Comparison of ENCODE assay signal across 9 cellular contexts in the genomic region with DNA sequence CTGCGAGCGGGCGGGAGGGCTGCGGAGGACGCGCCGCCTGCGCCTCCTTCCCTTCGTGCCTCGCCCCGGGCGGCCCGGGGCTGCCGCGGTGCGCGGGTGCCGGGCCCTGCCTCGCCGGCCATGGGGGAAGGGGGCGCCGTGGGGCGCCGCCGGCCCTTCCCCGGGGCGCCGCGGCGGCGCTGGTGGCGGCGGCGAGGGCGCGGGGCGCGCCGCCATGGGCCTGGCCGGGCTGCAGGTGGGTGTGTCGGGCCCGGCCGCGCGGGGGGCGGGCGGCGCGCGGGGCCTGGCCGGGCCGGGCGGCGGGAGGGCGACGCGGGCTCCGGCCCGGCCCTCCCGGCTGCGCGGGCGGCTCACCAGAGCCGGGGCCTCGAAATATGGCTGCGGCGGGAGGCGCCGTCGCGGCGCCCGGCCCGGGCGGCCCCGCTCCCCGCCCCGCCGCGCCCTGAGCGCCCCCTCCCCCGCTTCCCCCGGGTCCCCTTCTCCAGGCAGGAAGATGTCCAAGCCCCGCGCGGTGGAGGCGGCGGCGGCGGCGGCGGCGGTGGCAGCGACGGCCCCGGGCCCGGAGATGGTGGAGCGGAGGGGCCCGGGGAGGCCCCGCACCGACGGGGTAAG. TPM values are rescaled to one million over a fixed set of nuclear protein-coding genes. Genes with fewer than 3 reads are reported as not detected.
DNase-seq lines count a peak whose midpoint lies in the region; ATAC-seq, FAIRE-seq and TF ChIP-seq lines count a peak whose summit lies in the region.
"Had no signal": no experiment of that assay in that cellular context is flagged by ENCODE, and none has a peak within 500 bp of the region (broad histone marks: within the 10 kb centered on the region; RNA-seq: fewer than 3 reads in every experiment).

No MANE protein-coding gene starts in this region.

- TF ChIP-seq POLR2A in endothelial cell of umbilical vein (IDR thresholded peaks at IDR 0.05; ENCODE audit: low read depth, low read length): peak; percentile 37

- peaks cover 61% of the 10 kb centered on the region for H3K79me2 ChIP-seq in endothelial cell of umbilical vein (ENCODE audit: control insufficient read depth, insufficient read depth, low read length)

- dilution Hi-C loops in endothelial cell of umbilical vein (cut with MboI; ENCODE audit: extremely low pct_ligation_motif_present, low sequenced_read_pairs): no loop called here

- no peak for TF ChIP-seq CTCF in endothelial cell of umbilical vein (IDR thresholded peaks at IDR 0.05; ENCODE audit: extremely low read depth in 1 of 2, insufficient read depth in 1 of 2, low read depth in 1 of 2, low read length in 2 of 2)
- TF ChIP-seq CTCF in psoas muscle (IDR thresholded peaks at IDR 0.05): no peak

- no peaks in the 10 kb centered on the region for H3K9me1 ChIP-seq in endothelial cell of umbilical vein (replicated peaks; ENCODE audit: control insufficient read depth, extremely low read depth, insufficient read depth, low read length)

- no peak for FAIRE-seq in endothelial cell of umbilical vein (lab: Jason Lieb, UNC)

- DNase-seq in endothelial cell of umbilical vein (ENCODE audit: low read depth, low spot score): no peak
- peak in 1 of 2 donors; percentile 37 for DNase-seq in psoas muscle
- no peak for DNase-seq in activated T-helper 2 cell treated with anti-CD3 and anti-CD28 coated beads, Interferon-gamma antibody, Interleukin-2, Interleukin-4, amounts not matched to agents 10 μg/mL and 5 μg/mL and 100 μg/mL, durations not matched to agents 14 hours and 24 hours and 36 hours (ENCODE audit: low spot score)
- DNase-seq in NCI-H345 treated with DMSO at 0.1 percent for 48 hours (lab: John Stamatoyannopoulos, UW; ENCODE audit: unreplicated experiment): no peak
- DNase-seq in GF-D8 (lab: John Stamatoyannopoulos, UW): no peak

- H3K27ac ChIP-seq in endothelial cell of umbilical vein (ENCODE audit: insufficient read depth, low read depth, low read length) (no peak overlapping the region), psoas muscle (peak overlapping the region; percentile 91)

- peak overlapping the region; percentile 46 to 69 (median 67) for H3K4me3 ChIP-seq in endothelial cell of umbilical vein (replicated peaks in 1 of 3; ENCODE audit: insufficient read depth in 1 of 3, low read depth in 1 of 3, low read length in 3 of 3)
- peak overlapping the region; percentile 73 for H3K4me3 ChIP-seq in psoas muscle

- H3K4me3 Mint-ChIP-seq in activated T-helper 2 cell treated with anti-CD3 and anti-CD28 coated beads, Interferon-gamma antibody, Interleukin-2, Interleukin-4, amounts not matched to agents 10 μg/mL and 5 μg/mL and 100 μg/mL, durations not matched to agents 14 hours and 24 hours and 36 hours (ENCODE audit: low read depth): no peak overlapping the region

- 0 to 5% (median 0%) methylated on average over 2 to 81 of the region's 102 CpGs for WGBS in psoas muscle, 3 donors

- H3K9ac ChIP-seq in endothelial cell of umbilical vein (replicated peaks; ENCODE audit: extremely low read depth, insufficient read depth, low read length): peak overlapping the region; percentile 66

- H3K9me3 ChIP-seq in endothelial cell of umbilical vein (replicated peaks; ENCODE audit: control insufficient read depth, insufficient read depth, low read length): no peaks in the 10 kb centered on the region
- H3K9me3 ChIP-seq in psoas muscle: no peaks in the 10 kb centered on the region

- no peaks in the 10 kb centered on the region for H3K9me3 Mint-ChIP-seq in activated T-helper 2 cell treated with anti-CD3 and anti-CD28 coated beads, Interferon-gamma antibody, Interleukin-2, Interleukin-4, amounts not matched to agents 10 μg/mL and 5 μg/mL and 100 μg/mL, durations not matched to agents 14 hours and 24 hours and 36 hours
- H3K9me3 Mint-ChIP-seq: T-cell had no signal

- no peak overlapping the region for H2AFZ ChIP-seq in endothelial cell of umbilical vein (ENCODE audit: low read depth, low read length)

- no peak overlapping the region for H3K4me2 ChIP-seq in endothelial cell of umbilical vein (ENCODE audit: insufficient read depth, low read length)

- H3K36me3 ChIP-seq in endothelial cell of umbilical vein (ENCODE audit: control insufficient read depth in 2 of 2, extremely low read depth in 1 of 2, insufficient read depth in 2 of 2, low read length in 2 of 2) (peaks cover 8 to 11% of the 10 kb centered on the region in 2 experiments), psoas muscle (ENCODE audit: insufficient read depth in 1 of 2, low read depth in 1 of 2) (peaks cover 0 to 38% of the 10 kb centered on the region in 2 donors)

- peaks cover 38% of the 10 kb centered on the region for H3K36me3 Mint-ChIP-seq in activated T-helper 2 cell treated with anti-CD3 and anti-CD28 coated beads, Interferon-gamma antibody, Interleukin-2, Interleukin-4, amounts not matched to agents 10 μg/mL and 5 μg/mL and 100 μg/mL, durations not matched to agents 14 hours and 24 hours and 36 hours (ENCODE audit: low read depth)

- H3K27me3 ChIP-seq in endothelial cell of umbilical vein (ENCODE audit: control insufficient read depth in 2 of 2, insufficient read depth in 2 of 2, low read length in 2 of 2) (no peaks in the 10 kb centered on the region), psoas muscle (ENCODE audit: insufficient read depth in 3 of 3, low read length in 2 of 3) (no peaks in the 10 kb centered on the region)

- POLR2A ChIA-PET in endothelial cell of umbilical vein (lab: Charles Lee): no interaction called here

- intact Hi-C loops in endothelial cell of umbilical vein (cut with micrococcal nuclease): loop anchor here (1.0 kb wide), 1 partner anchor 24 kb away; no protein-coding TSS in a partner anchor
- intact Hi-C loops in psoas muscle (cut with DNase I): no loop called here
- intact Hi-C loops in activated T-helper 2 cell treated with anti-CD3 and anti-CD28 coated beads, Interferon-gamma antibody, Interleukin-2, Interleukin-4, amounts not matched to agents 10 μg/mL and 5 μg/mL and 100 μg/mL, durations not matched to agents 14 hours and 24 hours and 36 hours (cut with micrococcal nuclease): loop anchor here (1.0 to 5.0 kb wide), 3 partner anchors 24 to 193 kb away; a partner anchor contains a TSS

- H3K4me1 ChIP-seq in endothelial cell of umbilical vein (ENCODE audit: control insufficient read depth, extremely low read depth, insufficient read depth, low read length): peaks cover 36% of the 10 kb centered on the region
- H3K4me1 ChIP-seq in psoas muscle: peaks cover 45% of the 10 kb centered on the region

- no peaks in the 10 kb centered on the region for H3K27me3 Mint-ChIP-seq in activated T-helper 2 cell treated with anti-CD3 and anti-CD28 coated beads, Interferon-gamma antibody, Interleukin-2, Interleukin-4, amounts not matched to agents 10 μg/mL and 5 μg/mL and 100 μg/mL, durations not matched to agents 14 hours and 24 hours and 36 hours (ENCODE audit: low read depth)
- H3K27me3 Mint-ChIP-seq: T-cell had no signal

- ATAC-seq in GM18511 (IDR thresholded peaks at IDR 0.05; ENCODE audit: unreplicated experiment): peak; percentile 2
- ATAC-seq in HG03342 (IDR thresholded peaks at IDR 0.05; ENCODE audit: unreplicated experiment): peak; percentile 19
- ATAC-seq in psoas muscle: no peak
- no peak for ATAC-seq in HG03442 (IDR thresholded peaks at IDR 0.05; ENCODE audit: unreplicated experiment)

- peaks cover 33% of the 10 kb centered on the region for H3K4me1 Mint-ChIP-seq in activated T-helper 2 cell treated with anti-CD3 and anti-CD28 coated beads, Interferon-gamma antibody, Interleukin-2, Interleukin-4, amounts not matched to agents 10 μg/mL and 5 μg/mL and 100 μg/mL, durations not matched to agents 14 hours and 24 hours and 36 hours (ENCODE audit: low read depth)

- no peak overlapping the region for H3K27ac Mint-ChIP-seq in activated T-helper 2 cell treated with anti-CD3 and anti-CD28 coated beads, Interferon-gamma antibody, Interleukin-2, Interleukin-4, amounts not matched to agents 10 μg/mL and 5 μg/mL and 100 μg/mL, durations not matched to agents 14 hours and 24 hours and 36 hours

- H4K20me1 ChIP-seq in endothelial cell of umbilical vein (replicated peaks; ENCODE audit: control insufficient read depth, extremely low read depth, insufficient read depth, low read length): no peaks in the 10 kb centered on the region

- no TSS peak for BruUV-seq in endothelial cell of umbilical vein (replicated peaks; lab: Mats Ljungman, UMichigan)

- CTCF ChIA-PET in endothelial cell of umbilical vein (lab: Charles Lee): interaction anchor here (1.5 to 1.7 kb wide), 2 partner anchors 23 to 25 kb away, joined by 5 read pairs; no protein-coding TSS in a partner anchor

RNA-seq across cellular contexts. Expression of a gene that starts 5.1 kb away (rescaled TPM):
- total RNA-seq in endothelial cell of umbilical vein: 75.4 and 77.4 TPM in 2 replicates
- polyA plus RNA-seq in endothelial cell of umbilical vein: 22.3 and 26.1 TPM in 2 replicates
- 33.6 and 34.2 TPM in 2 replicates for polyA plus RNA-seq in endothelial cell of umbilical vein (2011; cell fraction: cytosol; rRNA removed)
- 57.6 and 75.5 TPM in 2 replicates for polyA plus RNA-seq in endothelial cell of umbilical vein (2011; cell fraction: nucleus; rRNA removed)
- polyA plus RNA-seq in endothelial cell of umbilical vein (2012): 52.7 and 58.3 TPM in 2 replicates
- polyA minus RNA-seq in endothelial cell of umbilical vein: 22.1 and 25.0 TPM in 2 replicates
- polyA minus RNA-seq in endothelial cell of umbilical vein (2011; cell fraction: cytosol; rRNA and poly(A)+ RNA removed): 26.3 TPM
- 27.6 and 37.4 TPM in 2 replicates for polyA minus RNA-seq in endothelial cell of umbilical vein (2011; cell fraction: nucleus; rRNA and poly(A)+ RNA removed)
- total RNA-seq in psoas muscle: 10 to 100 TPM; 15.6 to 29.0 (median 22.0) TPM
- 10 to 100 TPM; 10.0 to 29.0 (median 17.9) TPM for polyA plus RNA-seq in psoas muscle
- 72.7 and 74.1 TPM in 2 replicates for total RNA-seq in activated T-helper 2 cell treated with anti-CD3 and anti-CD28 coated beads, Interferon-gamma antibody, Interleukin-2, Interleukin-4, amounts not matched to agents 10 μg/mL and 5 μg/mL and 100 μg/mL, durations not matched to agents 14 hours and 24 hours and 36 hours

RNA-seq across cellular contexts. Expression of a gene that starts 24.4 kb away (rescaled TPM):
- total RNA-seq in endothelial cell of umbilical vein (32.5 and 34.2 TPM in 2 replicates), psoas muscle (10 to 100 TPM; 29.3 to 37.5 (median 31.2) TPM)
- polyA plus RNA-seq in endothelial cell of umbilical vein (3.8 and 4.8 TPM in 2 replicates), psoas muscle (10 to 100 TPM in 2 of 3 donors, 1 to 10 TPM in 1; 6.8 to 49.6 (median 15.0) TPM)
- polyA plus RNA-seq in endothelial cell of umbilical vein (2011; cell fraction: cytosol; rRNA removed): 4.8 and 5.0 TPM in 2 replicates
- 8.7 and 10.2 TPM in 2 replicates for polyA plus RNA-seq in endothelial cell of umbilical vein (2011; cell fraction: nucleus; rRNA removed)
- polyA plus RNA-seq in endothelial cell of umbilical vein (2012): 17.1 and 24.4 TPM in 2 replicates
- 18.1 and 21.6 TPM in 2 replicates for polyA minus RNA-seq in endothelial cell of umbilical vein
- polyA minus RNA-seq in endothelial cell of umbilical vein (2011; cell fraction: cytosol; rRNA and poly(A)+ RNA removed): 15.8 TPM
- 10.6 and 14.2 TPM in 2 replicates for polyA minus RNA-seq in endothelial cell of umbilical vein (2011; cell fraction: nucleus; rRNA and poly(A)+ RNA removed)
- total RNA-seq in activated T-helper 2 cell treated with anti-CD3 and anti-CD28 coated beads, Interferon-gamma antibody, Interleukin-2, Interleukin-4, amounts not matched to agents 10 μg/mL and 5 μg/mL and 100 μg/mL, durations not matched to agents 14 hours and 24 hours and 36 hours: 51.1 and 52.2 TPM in 2 replicates

RNA-seq across cellular contexts. Expression of a gene that starts 47.4 kb away (rescaled TPM):
- total RNA-seq in endothelial cell of umbilical vein (4.6 and 7.2 TPM in 2 replicates), psoas muscle (1 to 10 TPM in 3 of 4 donors, under 1 TPM in 1; 0.69 to 1.2 (median 1.1) TPM)
- polyA plus RNA-seq in endothelial cell of umbilical vein (3.0 and 3.3 TPM in 2 replicates), psoas muscle (1 to 10 TPM; 1.1 to 1.6 (median 1.2) TPM)
- 4.7 and 5.1 TPM in 2 replicates for polyA plus RNA-seq in endothelial cell of umbilical vein (2011; cell fraction: cytosol; rRNA removed)
- polyA plus RNA-seq in endothelial cell of umbilical vein (2011; cell fraction: nucleus; rRNA removed): 2.3 and 2.6 TPM in 2 replicates
- 5.0 and 5.1 TPM in 2 replicates for polyA plus RNA-seq in endothelial cell of umbilical vein (2012)
- 1.8 and 2.3 TPM in 2 replicates for polyA minus RNA-seq in endothelial cell of umbilical vein
- 1.4 TPM for polyA minus RNA-seq in endothelial cell of umbilical vein (2011; cell fraction: cytosol; rRNA and poly(A)+ RNA removed)
- 1.2 and 1.6 TPM in 2 replicates for polyA minus RNA-seq in endothelial cell of umbilical vein (2011; cell fraction: nucleus; rRNA and poly(A)+ RNA removed)
- total RNA-seq in activated T-helper 2 cell treated with anti-CD3 and anti-CD28 coated beads, Interferon-gamma antibody, Interleukin-2, Interleukin-4, amounts not matched to agents 10 μg/mL and 5 μg/mL and 100 μg/mL, durations not matched to agents 14 hours and 24 hours and 36 hours: 15.7 and 16.3 TPM in 2 replicates

Comparison
In these comparisons a context has a peak if more than half of its experiments do, and no peak if none do; other contexts are left out.
1. ATAC-seq: peak in GM18511 (single experiment) and HG03342 (single experiment); none in psoas muscle (0 of 4) and HG03442 (single experiment).
2. intact Hi-C loops: an anchor here in endothelial cell of umbilical vein (1.0 kb wide) and activated T-helper 2 cell treated with anti-CD3 and anti-CD28 coated beads, Interferon-gamma antibody, Interleukin-2, Interleukin-4, amounts not matched to agents 10 μg/mL and 5 μg/mL and 100 μg/mL, durations not matched to agents 14 hours and 24 hours and 36 hours (1.0 to 5.0 kb wide); none called in psoas muscle.